Comparison of ENCODE assay signal across 1 cellular context in the genomic region with DNA sequence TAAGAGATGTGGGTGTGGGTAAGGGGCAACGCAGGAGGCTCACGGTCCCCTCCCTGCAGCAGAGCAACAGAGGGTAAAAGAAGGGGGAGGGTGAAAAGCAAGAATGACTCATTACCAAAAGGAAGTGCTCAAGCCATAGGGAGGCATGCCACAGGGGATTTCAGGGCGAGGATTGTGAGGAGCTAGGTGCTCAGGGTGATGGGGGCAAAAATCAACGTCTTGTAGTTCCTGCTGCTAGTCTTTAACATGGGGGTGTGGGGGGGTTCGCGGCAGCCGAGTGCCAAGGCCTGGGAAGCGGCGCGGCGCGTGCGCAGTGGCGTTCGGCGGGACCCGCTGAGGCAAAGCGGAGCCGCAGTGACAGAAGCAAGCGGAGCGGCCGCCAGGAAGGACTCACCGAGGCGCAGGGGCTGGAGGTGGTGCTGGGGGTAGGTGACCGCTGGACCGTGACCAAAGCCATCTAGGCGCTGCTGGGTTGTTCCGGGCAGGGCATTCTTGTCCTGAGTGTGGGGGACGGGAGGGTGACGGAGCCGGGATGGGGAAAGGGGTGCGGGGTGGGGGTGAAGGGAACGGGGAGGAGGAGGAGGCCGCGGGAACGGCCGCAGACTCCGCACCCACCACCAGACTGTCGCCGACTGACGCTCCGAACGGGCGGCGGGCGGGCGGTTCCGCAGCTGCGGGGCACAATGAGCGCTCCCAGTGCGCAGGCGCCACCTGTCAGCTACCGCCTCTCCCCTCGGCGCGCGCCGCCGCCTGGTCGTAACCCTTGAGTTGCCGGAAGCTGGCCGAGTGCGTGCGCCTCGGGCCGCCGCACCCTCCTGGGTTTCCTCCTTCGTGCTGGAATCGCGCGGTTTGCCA.
A peak's percentile ranks its signal among the peaks of the same experiment; 100 is the strongest.
TF ChIP-seq lines count a peak whose summit lies in the region.

A gene with protein sequence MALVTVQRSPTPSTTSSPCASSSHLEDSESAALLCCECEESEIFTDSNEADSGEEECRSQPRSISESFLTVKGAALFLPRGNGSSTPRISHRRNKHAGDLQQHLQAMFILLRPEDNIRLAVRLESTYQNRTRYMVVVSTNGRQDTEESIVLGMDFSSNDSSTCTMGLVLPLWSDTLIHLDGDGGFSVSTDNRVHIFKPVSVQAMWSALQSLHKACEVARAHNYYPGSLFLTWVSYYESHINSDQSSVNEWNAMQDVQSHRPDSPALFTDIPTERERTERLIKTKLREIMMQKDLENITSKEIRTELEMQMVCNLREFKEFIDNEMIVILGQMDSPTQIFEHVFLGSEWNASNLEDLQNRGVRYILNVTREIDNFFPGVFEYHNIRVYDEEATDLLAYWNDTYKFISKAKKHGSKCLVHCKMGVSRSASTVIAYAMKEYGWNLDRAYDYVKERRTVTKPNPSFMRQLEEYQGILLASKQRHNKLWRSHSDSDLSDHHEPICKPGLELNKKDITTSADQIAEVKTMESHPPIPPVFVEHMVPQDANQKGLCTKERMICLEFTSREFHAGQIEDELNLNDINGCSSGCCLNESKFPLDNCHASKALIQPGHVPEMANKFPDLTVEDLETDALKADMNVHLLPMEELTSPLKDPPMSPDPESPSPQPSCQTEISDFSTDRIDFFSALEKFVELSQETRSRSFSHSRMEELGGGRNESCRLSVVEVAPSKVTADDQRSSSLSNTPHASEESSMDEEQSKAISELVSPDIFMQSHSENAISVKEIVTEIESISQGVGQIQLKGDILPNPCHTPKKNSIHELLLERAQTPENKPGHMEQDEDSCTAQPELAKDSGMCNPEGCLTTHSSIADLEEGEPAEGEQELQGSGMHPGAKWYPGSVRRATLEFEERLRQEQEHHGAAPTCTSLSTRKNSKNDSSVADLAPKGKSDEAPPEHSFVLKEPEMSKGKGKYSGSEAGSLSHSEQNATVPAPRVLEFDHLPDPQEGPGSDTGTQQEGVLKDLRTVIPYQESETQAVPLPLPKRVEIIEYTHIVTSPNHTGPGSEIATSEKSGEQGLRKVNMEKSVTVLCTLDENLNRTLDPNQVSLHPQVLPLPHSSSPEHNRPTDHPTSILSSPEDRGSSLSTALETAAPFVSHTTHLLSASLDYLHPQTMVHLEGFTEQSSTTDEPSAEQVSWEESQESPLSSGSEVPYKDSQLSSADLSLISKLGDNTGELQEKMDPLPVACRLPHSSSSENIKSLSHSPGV (N-terminal part only) (minus strand): TSS at position 685 of the 855 bp plus-strand sequence. CDS start 228 bp downstream, at position 457.

TF ChIP-seq in K562, 482 proteins besides CTCF, POLR2A, EP300 and RAD21 (continued from another document and continues in another):
- TF ChIP-seq, protein P1, sequence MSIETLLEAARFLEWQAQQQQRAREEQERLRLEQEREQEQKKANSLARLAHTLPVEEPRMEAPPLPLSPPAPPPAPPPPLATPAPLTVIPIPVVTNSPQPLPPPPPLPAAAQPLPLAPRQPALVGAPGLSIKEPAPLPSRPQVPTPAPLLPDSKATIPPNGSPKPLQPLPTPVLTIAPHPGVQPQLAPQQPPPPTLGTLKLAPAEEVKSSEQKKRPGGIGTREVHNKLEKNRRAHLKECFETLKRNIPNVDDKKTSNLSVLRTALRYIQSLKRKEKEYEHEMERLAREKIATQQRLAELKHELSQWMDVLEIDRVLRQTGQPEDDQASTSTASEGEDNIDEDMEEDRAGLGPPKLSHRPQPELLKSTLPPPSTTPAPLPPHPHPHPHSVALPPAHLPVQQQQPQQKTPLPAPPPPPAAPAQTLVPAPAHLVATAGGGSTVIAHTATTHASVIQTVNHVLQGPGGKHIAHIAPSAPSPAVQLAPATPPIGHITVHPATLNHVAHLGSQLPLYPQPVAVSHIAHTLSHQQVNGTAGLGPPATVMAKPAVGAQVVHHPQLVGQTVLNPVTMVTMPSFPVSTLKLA (conservative IDR thresholded peaks at IDR 0.05), result peak; percentile 74 to 83
- TF ChIP-seq, protein P2, sequence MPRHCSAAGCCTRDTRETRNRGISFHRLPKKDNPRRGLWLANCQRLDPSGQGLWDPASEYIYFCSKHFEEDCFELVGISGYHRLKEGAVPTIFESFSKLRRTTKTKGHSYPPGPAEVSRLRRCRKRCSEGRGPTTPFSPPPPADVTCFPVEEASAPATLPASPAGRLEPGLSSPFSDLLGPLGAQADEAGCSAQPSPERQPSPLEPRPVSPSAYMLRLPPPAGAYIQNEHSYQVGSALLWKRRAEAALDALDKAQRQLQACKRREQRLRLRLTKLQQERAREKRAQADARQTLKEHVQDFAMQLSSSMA (CRISPR knock-in tag; IDR thresholded peaks at IDR 0.05), result no peak
- no peak; the same call in 1 of the 2 replicates for TF ChIP-seq ZBTB1 (CRISPR knock-in tag; IDR thresholded peaks at IDR 0.05; ENCODE audit: borderline replicate concordance, low read depth)
- TF ChIP-seq ZNF431 (CRISPR knock-in tag; IDR thresholded peaks at IDR 0.05), result no peak
- TF ChIP-seq SIN3A (IDR thresholded peaks at IDR 0.05; ENCODE audit: borderline replicate concordance in 2 of 2, control insufficient read depth in 1 of 2, low read depth in 2 of 2, low read length in 2 of 2), result peak; percentile 46 to 75; a peak in 1 of 4 replicates
- no peak for TF ChIP-seq TBL1XR1 (IDR thresholded peaks at IDR 0.05; ENCODE audit: low read length in 2 of 2)
- TF ChIP-seq MIER1 (IDR thresholded peaks at IDR 0.05; ENCODE audit: low read depth), result no peak; the same call in 1 of the 2 replicates
- TF ChIP-seq ATF7 (IDR thresholded peaks at IDR 0.05), result peak; percentile 50
- no peak for TF ChIP-seq HDAC8 (tag; IDR thresholded peaks at IDR 0.05)
- TF ChIP-seq SMARCA5 (IDR thresholded peaks at IDR 0.05), result peak; percentile 60; the same call in 1 of the 2 replicates
- TF ChIP-seq, protein P3, sequence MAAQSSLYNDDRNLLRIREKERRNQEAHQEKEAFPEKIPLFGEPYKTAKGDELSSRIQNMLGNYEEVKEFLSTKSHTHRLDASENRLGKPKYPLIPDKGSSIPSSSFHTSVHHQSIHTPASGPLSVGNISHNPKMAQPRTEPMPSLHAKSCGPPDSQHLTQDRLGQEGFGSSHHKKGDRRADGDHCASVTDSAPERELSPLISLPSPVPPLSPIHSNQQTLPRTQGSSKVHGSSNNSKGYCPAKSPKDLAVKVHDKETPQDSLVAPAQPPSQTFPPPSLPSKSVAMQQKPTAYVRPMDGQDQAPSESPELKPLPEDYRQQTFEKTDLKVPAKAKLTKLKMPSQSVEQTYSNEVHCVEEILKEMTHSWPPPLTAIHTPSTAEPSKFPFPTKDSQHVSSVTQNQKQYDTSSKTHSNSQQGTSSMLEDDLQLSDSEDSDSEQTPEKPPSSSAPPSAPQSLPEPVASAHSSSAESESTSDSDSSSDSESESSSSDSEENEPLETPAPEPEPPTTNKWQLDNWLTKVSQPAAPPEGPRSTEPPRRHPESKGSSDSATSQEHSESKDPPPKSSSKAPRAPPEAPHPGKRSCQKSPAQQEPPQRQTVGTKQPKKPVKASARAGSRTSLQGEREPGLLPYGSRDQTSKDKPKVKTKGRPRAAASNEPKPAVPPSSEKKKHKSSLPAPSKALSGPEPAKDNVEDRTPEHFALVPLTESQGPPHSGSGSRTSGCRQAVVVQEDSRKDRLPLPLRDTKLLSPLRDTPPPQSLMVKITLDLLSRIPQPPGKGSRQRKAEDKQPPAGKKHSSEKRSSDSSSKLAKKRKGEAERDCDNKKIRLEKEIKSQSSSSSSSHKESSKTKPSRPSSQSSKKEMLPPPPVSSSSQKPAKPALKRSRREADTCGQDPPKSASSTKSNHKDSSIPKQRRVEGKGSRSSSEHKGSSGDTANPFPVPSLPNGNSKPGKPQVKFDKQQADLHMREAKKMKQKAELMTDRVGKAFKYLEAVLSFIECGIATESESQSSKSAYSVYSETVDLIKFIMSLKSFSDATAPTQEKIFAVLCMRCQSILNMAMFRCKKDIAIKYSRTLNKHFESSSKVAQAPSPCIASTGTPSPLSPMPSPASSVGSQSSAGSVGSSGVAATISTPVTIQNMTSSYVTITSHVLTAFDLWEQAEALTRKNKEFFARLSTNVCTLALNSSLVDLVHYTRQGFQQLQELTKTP (IDR thresholded peaks at IDR 0.05; ENCODE audit: low read depth in 1 of 2, partially characterized antibody in 2 of 2), result no peak
- TF ChIP-seq, protein P4, sequence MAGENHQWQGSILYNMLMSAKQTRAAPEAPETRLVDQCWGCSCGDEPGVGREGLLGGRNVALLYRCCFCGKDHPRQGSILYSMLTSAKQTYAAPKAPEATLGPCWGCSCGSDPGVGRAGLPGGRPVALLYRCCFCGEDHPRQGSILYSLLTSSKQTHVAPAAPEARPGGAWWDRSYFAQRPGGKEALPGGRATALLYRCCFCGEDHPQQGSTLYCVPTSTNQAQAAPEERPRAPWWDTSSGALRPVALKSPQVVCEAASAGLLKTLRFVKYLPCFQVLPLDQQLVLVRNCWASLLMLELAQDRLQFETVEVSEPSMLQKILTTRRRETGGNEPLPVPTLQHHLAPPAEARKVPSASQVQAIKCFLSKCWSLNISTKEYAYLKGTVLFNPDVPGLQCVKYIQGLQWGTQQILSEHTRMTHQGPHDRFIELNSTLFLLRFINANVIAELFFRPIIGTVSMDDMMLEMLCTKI (IDR thresholded peaks at IDR 0.05; ENCODE audit: partially characterized antibody), result no peak
- no peak for TF ChIP-seq SMAD3 (CRISPR knock-in tag; conservative IDR thresholded peaks at IDR 0.05)
- no peak for TF ChIP-seq PPARD (CRISPR knock-in tag; IDR thresholded peaks at IDR 0.05)
- TF ChIP-seq, protein P5, sequence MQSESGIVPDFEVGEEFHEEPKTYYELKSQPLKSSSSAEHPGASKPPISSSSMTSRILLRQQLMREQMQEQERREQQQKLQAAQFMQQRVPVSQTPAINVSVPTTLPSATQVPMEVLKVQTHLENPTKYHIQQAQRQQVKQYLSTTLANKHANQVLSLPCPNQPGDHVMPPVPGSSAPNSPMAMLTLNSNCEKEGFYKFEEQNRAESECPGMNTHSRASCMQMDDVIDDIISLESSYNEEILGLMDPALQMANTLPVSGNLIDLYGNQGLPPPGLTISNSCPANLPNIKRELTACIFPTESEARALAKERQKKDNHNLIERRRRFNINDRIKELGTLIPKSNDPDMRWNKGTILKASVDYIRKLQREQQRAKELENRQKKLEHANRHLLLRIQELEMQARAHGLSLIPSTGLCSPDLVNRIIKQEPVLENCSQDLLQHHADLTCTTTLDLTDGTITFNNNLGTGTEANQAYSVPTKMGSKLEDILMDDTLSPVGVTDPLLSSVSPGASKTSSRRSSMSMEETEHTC (IDR thresholded peaks at IDR 0.05), result no peak
- no peak for TF ChIP-seq ZNF57 (CRISPR knock-in tag; IDR thresholded peaks at IDR 0.05)
- TF ChIP-seq PHF21A (IDR thresholded peaks at IDR 0.05; ENCODE audit: borderline replicate concordance, low read depth), result 0 out of 2 replicates have a peak, but pooled peaks have one; percentile 49
- TF ChIP-seq ZNF197 (CRISPR knock-in tag; IDR thresholded peaks at IDR 0.05; ENCODE audit: low read depth), result no peak
- TF ChIP-seq, protein P6, sequence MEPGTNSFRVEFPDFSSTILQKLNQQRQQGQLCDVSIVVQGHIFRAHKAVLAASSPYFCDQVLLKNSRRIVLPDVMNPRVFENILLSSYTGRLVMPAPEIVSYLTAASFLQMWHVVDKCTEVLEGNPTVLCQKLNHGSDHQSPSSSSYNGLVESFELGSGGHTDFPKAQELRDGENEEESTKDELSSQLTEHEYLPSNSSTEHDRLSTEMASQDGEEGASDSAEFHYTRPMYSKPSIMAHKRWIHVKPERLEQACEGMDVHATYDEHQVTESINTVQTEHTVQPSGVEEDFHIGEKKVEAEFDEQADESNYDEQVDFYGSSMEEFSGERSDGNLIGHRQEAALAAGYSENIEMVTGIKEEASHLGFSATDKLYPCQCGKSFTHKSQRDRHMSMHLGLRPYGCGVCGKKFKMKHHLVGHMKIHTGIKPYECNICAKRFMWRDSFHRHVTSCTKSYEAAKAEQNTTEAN (CRISPR knock-in tag; IDR thresholded peaks at IDR 0.05), result no peak
- no peak; the same call in 1 of the 2 replicates for TF ChIP-seq CBX1 (IDR thresholded peaks at IDR 0.05; ENCODE audit: low read depth)
- TF ChIP-seq BDP1 (IDR thresholded peaks at IDR 0.05; ENCODE audit: insufficient read depth, insufficient read length), result no peak
- TF ChIP-seq GABPB1 (CRISPR knock-in tag; IDR thresholded peaks at IDR 0.05), result peak; percentile 70
- TF ChIP-seq, protein P7, sequence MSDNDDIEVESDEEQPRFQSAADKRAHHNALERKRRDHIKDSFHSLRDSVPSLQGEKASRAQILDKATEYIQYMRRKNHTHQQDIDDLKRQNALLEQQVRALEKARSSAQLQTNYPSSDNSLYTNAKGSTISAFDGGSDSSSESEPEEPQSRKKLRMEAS (CRISPR knock-in tag; IDR thresholded peaks at IDR 0.05), result peak; percentile 24; the same call in 1 of the 2 replicates
- no peak for TF ChIP-seq MTA2 (IDR thresholded peaks at IDR 0.05; ENCODE audit: low read depth)
- TF ChIP-seq, protein P8, sequence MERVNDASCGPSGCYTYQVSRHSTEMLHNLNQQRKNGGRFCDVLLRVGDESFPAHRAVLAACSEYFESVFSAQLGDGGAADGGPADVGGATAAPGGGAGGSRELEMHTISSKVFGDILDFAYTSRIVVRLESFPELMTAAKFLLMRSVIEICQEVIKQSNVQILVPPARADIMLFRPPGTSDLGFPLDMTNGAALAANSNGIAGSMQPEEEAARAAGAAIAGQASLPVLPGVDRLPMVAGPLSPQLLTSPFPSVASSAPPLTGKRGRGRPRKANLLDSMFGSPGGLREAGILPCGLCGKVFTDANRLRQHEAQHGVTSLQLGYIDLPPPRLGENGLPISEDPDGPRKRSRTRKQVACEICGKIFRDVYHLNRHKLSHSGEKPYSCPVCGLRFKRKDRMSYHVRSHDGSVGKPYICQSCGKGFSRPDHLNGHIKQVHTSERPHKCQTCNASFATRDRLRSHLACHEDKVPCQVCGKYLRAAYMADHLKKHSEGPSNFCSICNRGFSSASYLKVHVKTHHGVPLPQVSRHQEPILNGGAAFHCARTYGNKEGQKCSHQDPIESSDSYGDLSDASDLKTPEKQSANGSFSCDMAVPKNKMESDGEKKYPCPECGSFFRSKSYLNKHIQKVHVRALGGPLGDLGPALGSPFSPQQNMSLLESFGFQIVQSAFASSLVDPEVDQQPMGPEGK (CRISPR knock-in tag; IDR thresholded peaks at IDR 0.05; ENCODE audit: borderline replicate concordance), result no peak
- TF ChIP-seq POLR2AphosphoS5 (IDR thresholded peaks at IDR 0.05; ENCODE audit: control insufficient read depth, insufficient read depth, low read depth, low read length), result peak; percentile 42; the same call in 1 of the 2 replicates
- TF ChIP-seq, protein P9, sequence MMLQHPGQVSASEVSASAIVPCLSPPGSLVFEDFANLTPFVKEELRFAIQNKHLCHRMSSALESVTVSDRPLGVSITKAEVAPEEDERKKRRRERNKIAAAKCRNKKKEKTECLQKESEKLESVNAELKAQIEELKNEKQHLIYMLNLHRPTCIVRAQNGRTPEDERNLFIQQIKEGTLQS (IDR thresholded peaks at IDR 0.05), result peak; percentile 91
- TF ChIP-seq, protein P9 (CRISPR knock-in tag; conservative IDR thresholded peaks at IDR 0.05), result no peak
- TF ChIP-seq ZNF263 (CRISPR knock-in tag; IDR thresholded peaks at IDR 0.05; ENCODE audit: borderline replicate concordance), result no peak
- no peak for TF ChIP-seq ZNF347 (CRISPR knock-in tag; IDR thresholded peaks at IDR 0.05; ENCODE audit: low read depth)
- TF ChIP-seq, protein P10, sequence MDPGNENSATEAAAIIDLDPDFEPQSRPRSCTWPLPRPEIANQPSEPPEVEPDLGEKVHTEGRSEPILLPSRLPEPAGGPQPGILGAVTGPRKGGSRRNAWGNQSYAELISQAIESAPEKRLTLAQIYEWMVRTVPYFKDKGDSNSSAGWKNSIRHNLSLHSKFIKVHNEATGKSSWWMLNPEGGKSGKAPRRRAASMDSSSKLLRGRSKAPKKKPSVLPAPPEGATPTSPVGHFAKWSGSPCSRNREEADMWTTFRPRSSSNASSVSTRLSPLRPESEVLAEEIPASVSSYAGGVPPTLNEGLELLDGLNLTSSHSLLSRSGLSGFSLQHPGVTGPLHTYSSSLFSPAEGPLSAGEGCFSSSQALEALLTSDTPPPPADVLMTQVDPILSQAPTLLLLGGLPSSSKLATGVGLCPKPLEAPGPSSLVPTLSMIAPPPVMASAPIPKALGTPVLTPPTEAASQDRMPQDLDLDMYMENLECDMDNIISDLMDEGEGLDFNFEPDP (CRISPR knock-in tag; IDR thresholded peaks at IDR 0.05), result no peak
- no peak for TF ChIP-seq BMI1 (IDR thresholded peaks at IDR 0.05; ENCODE audit: low read length)
- TF ChIP-seq ZNF778 (CRISPR knock-in tag; IDR thresholded peaks at IDR 0.05), result no peak
